ENCODE assay signal across 2 cellular contexts in the genomic region with DNA sequence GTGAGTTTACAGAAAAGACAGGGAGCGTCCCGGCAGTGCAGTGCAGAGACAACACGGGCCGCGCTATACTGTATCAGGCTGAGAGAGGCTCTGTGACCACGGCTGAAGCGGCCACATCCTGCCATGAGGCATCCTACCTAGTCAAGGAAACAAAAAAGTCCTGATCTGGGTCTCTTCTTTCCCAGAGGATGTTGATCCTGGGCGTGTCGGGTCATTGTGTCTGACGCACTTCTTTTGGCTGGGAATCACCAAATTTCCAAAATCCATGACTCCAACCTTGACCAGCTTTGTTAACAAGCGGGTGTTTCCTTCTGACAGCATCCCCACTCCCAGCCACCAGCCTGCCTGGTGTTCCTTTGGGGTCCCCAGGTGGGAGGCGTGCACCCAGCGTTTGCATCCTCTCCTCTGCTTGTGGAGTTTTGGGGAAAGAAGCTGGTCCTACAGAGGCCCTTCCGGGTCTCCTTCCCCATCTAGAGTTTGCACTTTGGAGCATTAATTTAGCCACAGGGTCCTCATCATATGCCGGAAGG.
TF ChIP-seq lines count a peak whose summit lies in the region.

No MANE protein-coding gene starts in this region.

TF ChIP-seq in A549, 52 proteins besides CTCF, POLR2A, EP300 and RAD21:
- TF ChIP-seq, protein P1, sequence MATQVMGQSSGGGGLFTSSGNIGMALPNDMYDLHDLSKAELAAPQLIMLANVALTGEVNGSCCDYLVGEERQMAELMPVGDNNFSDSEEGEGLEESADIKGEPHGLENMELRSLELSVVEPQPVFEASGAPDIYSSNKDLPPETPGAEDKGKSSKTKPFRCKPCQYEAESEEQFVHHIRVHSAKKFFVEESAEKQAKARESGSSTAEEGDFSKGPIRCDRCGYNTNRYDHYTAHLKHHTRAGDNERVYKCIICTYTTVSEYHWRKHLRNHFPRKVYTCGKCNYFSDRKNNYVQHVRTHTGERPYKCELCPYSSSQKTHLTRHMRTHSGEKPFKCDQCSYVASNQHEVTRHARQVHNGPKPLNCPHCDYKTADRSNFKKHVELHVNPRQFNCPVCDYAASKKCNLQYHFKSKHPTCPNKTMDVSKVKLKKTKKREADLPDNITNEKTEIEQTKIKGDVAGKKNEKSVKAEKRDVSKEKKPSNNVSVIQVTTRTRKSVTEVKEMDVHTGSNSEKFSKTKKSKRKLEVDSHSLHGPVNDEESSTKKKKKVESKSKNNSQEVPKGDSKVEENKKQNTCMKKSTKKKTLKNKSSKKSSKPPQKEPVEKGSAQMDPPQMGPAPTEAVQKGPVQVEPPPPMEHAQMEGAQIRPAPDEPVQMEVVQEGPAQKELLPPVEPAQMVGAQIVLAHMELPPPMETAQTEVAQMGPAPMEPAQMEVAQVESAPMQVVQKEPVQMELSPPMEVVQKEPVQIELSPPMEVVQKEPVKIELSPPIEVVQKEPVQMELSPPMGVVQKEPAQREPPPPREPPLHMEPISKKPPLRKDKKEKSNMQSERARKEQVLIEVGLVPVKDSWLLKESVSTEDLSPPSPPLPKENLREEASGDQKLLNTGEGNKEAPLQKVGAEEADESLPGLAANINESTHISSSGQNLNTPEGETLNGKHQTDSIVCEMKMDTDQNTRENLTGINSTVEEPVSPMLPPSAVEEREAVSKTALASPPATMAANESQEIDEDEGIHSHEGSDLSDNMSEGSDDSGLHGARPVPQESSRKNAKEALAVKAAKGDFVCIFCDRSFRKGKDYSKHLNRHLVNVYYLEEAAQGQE (IDR thresholded peaks at IDR 0.05), result no peak
- TF ChIP-seq JUNB (IDR thresholded peaks at IDR 0.05), result no peak
- TF ChIP-seq ZC3H11A (IDR thresholded peaks at IDR 0.05), result no peak
- no peak for TF ChIP-seq ZFP36 (IDR thresholded peaks at IDR 0.05; ENCODE audit: borderline replicate concordance, partially characterized antibody)
- no peak for TF ChIP-seq HOXB5 (CRISPR knock-in tag; IDR thresholded peaks at IDR 0.05)
- no peak for TF ChIP-seq HOXA7 (CRISPR knock-in tag; IDR thresholded peaks at IDR 0.05)
- TF ChIP-seq RNF2 (IDR thresholded peaks at IDR 0.05; ENCODE audit: borderline replicate concordance, low read depth), result no peak
- TF ChIP-seq, protein P2, sequence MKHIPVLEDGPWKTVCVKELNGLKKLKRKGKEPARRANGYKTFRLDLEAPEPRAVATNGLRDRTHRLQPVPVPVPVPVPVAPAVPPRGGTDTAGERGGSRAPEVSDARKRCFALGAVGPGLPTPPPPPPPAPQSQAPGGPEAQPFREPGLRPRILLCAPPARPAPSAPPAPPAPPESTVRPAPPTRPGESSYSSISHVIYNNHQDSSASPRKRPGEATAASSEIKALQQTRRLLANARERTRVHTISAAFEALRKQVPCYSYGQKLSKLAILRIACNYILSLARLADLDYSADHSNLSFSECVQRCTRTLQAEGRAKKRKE (CRISPR knock-in tag; IDR thresholded peaks at IDR 0.05; ENCODE audit: low read depth), result no peak
- TF ChIP-seq FOSL2 (IDR thresholded peaks at IDR 0.05), result no peak
- no peak for TF ChIP-seq FOSL2 (CRISPR knock-in tag; IDR thresholded peaks at IDR 0.05)
- TF ChIP-seq, protein P3, sequence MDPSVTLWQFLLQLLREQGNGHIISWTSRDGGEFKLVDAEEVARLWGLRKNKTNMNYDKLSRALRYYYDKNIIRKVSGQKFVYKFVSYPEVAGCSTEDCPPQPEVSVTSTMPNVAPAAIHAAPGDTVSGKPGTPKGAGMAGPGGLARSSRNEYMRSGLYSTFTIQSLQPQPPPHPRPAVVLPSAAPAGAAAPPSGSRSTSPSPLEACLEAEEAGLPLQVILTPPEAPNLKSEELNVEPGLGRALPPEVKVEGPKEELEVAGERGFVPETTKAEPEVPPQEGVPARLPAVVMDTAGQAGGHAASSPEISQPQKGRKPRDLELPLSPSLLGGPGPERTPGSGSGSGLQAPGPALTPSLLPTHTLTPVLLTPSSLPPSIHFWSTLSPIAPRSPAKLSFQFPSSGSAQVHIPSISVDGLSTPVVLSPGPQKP (IDR thresholded peaks at IDR 0.05; ENCODE audit: low read depth, low read length), result no peak
- TF ChIP-seq ZSCAN20 (CRISPR knock-in tag; IDR thresholded peaks at IDR 0.05), result no peak
- TF ChIP-seq MYC (IDR thresholded peaks at IDR 0.05; ENCODE audit: borderline replicate concordance, low read length), result no peak
- TF ChIP-seq MAZ (IDR thresholded peaks at IDR 0.05; ENCODE audit: borderline replicate concordance, low read depth, low read length), result no peak
- TF ChIP-seq, protein P4, sequence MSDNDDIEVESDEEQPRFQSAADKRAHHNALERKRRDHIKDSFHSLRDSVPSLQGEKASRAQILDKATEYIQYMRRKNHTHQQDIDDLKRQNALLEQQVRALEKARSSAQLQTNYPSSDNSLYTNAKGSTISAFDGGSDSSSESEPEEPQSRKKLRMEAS (IDR thresholded peaks at IDR 0.05), result no peak
- no peak for TF ChIP-seq KDM1A (IDR thresholded peaks at IDR 0.05; ENCODE audit: low read depth)
- TF ChIP-seq CBX8 (IDR thresholded peaks at IDR 0.05), result no peak
- TF ChIP-seq, protein P5, sequence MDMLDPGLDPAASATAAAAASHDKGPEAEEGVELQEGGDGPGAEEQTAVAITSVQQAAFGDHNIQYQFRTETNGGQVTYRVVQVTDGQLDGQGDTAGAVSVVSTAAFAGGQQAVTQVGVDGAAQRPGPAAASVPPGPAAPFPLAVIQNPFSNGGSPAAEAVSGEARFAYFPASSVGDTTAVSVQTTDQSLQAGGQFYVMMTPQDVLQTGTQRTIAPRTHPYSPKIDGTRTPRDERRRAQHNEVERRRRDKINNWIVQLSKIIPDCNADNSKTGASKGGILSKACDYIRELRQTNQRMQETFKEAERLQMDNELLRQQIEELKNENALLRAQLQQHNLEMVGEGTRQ (IDR thresholded peaks at IDR 0.05), result no peak
- TF ChIP-seq, protein P6, sequence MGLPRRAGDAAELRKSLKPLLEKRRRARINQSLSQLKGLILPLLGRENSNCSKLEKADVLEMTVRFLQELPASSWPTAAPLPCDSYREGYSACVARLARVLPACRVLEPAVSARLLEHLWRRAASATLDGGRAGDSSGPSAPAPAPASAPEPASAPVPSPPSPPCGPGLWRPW (IDR thresholded peaks at IDR 0.05), result no peak

TF ChIP-seq in WTC11, 78 proteins besides CTCF, POLR2A, EP300 and RAD21 (continued from another document):
- TF ChIP-seq, protein P7, sequence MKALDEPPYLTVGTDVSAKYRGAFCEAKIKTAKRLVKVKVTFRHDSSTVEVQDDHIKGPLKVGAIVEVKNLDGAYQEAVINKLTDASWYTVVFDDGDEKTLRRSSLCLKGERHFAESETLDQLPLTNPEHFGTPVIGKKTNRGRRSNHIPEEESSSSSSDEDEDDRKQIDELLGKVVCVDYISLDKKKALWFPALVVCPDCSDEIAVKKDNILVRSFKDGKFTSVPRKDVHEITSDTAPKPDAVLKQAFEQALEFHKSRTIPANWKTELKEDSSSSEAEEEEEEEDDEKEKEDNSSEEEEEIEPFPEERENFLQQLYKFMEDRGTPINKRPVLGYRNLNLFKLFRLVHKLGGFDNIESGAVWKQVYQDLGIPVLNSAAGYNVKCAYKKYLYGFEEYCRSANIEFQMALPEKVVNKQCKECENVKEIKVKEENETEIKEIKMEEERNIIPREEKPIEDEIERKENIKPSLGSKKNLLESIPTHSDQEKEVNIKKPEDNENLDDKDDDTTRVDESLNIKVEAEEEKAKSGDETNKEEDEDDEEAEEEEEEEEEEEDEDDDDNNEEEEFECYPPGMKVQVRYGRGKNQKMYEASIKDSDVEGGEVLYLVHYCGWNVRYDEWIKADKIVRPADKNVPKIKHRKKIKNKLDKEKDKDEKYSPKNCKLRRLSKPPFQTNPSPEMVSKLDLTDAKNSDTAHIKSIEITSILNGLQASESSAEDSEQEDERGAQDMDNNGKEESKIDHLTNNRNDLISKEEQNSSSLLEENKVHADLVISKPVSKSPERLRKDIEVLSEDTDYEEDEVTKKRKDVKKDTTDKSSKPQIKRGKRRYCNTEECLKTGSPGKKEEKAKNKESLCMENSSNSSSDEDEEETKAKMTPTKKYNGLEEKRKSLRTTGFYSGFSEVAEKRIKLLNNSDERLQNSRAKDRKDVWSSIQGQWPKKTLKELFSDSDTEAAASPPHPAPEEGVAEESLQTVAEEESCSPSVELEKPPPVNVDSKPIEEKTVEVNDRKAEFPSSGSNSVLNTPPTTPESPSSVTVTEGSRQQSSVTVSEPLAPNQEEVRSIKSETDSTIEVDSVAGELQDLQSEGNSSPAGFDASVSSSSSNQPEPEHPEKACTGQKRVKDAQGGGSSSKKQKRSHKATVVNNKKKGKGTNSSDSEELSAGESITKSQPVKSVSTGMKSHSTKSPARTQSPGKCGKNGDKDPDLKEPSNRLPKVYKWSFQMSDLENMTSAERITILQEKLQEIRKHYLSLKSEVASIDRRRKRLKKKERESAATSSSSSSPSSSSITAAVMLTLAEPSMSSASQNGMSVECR (CRISPR knock-in tag; IDR thresholded peaks at IDR 0.05; ENCODE audit: borderline replicate concordance), result no peak
- TF ChIP-seq IRF2 (CRISPR knock-in tag; IDR thresholded peaks at IDR 0.05; ENCODE audit: borderline replicate concordance, low read depth) (no peak), ZNF263 (CRISPR knock-in tag; IDR thresholded peaks at IDR 0.05; ENCODE audit: low read depth) (no peak), ATF1 (CRISPR knock-in tag; IDR thresholded peaks at IDR 0.05) (no peak), CREM (CRISPR knock-in tag; IDR thresholded peaks at IDR 0.05) (no peak), ZNF317 (CRISPR knock-in tag; IDR thresholded peaks at IDR 0.05; ENCODE audit: borderline replicate concordance, low read depth) (no peak), TP53 (CRISPR knock-in tag; IDR thresholded peaks at IDR 0.05) (no peak)
- TF ChIP-seq, protein P8, sequence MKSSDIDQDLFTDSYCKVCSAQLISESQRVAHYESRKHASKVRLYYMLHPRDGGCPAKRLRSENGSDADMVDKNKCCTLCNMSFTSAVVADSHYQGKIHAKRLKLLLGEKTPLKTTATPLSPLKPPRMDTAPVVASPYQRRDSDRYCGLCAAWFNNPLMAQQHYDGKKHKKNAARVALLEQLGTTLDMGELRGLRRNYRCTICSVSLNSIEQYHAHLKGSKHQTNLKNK (CRISPR knock-in tag; IDR thresholded peaks at IDR 0.05), result no peak
- TF ChIP-seq, protein P9, sequence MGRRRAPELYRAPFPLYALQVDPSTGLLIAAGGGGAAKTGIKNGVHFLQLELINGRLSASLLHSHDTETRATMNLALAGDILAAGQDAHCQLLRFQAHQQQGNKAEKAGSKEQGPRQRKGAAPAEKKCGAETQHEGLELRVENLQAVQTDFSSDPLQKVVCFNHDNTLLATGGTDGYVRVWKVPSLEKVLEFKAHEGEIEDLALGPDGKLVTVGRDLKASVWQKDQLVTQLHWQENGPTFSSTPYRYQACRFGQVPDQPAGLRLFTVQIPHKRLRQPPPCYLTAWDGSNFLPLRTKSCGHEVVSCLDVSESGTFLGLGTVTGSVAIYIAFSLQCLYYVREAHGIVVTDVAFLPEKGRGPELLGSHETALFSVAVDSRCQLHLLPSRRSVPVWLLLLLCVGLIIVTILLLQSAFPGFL (CRISPR knock-in tag; IDR thresholded peaks at IDR 0.05; ENCODE audit: borderline replicate concordance), result no peak
- TF ChIP-seq, protein P10, sequence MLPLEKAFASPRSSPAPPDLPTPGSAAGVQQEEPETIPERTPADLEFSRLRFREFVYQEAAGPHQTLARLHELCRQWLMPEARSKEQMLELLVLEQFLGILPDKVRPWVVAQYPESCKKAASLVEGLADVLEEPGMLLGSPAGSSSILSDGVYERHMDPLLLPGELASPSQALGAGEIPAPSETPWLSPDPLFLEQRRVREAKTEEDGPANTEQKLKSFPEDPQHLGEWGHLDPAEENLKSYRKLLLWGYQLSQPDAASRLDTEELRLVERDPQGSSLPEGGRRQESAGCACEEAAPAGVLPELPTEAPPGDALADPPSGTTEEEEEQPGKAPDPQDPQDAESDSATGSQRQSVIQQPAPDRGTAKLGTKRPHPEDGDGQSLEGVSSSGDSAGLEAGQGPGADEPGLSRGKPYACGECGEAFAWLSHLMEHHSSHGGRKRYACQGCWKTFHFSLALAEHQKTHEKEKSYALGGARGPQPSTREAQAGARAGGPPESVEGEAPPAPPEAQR (CRISPR knock-in tag; IDR thresholded peaks at IDR 0.05), result no peak
- TF ChIP-seq, protein P11, sequence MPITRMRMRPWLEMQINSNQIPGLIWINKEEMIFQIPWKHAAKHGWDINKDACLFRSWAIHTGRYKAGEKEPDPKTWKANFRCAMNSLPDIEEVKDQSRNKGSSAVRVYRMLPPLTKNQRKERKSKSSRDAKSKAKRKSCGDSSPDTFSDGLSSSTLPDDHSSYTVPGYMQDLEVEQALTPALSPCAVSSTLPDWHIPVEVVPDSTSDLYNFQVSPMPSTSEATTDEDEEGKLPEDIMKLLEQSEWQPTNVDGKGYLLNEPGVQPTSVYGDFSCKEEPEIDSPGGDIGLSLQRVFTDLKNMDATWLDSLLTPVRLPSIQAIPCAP (CRISPR knock-in tag; IDR thresholded peaks at IDR 0.05), result no peak
- TF ChIP-seq, protein P12, sequence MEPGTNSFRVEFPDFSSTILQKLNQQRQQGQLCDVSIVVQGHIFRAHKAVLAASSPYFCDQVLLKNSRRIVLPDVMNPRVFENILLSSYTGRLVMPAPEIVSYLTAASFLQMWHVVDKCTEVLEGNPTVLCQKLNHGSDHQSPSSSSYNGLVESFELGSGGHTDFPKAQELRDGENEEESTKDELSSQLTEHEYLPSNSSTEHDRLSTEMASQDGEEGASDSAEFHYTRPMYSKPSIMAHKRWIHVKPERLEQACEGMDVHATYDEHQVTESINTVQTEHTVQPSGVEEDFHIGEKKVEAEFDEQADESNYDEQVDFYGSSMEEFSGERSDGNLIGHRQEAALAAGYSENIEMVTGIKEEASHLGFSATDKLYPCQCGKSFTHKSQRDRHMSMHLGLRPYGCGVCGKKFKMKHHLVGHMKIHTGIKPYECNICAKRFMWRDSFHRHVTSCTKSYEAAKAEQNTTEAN (CRISPR knock-in tag; IDR thresholded peaks at IDR 0.05), result no peak
- TF ChIP-seq, protein P13, sequence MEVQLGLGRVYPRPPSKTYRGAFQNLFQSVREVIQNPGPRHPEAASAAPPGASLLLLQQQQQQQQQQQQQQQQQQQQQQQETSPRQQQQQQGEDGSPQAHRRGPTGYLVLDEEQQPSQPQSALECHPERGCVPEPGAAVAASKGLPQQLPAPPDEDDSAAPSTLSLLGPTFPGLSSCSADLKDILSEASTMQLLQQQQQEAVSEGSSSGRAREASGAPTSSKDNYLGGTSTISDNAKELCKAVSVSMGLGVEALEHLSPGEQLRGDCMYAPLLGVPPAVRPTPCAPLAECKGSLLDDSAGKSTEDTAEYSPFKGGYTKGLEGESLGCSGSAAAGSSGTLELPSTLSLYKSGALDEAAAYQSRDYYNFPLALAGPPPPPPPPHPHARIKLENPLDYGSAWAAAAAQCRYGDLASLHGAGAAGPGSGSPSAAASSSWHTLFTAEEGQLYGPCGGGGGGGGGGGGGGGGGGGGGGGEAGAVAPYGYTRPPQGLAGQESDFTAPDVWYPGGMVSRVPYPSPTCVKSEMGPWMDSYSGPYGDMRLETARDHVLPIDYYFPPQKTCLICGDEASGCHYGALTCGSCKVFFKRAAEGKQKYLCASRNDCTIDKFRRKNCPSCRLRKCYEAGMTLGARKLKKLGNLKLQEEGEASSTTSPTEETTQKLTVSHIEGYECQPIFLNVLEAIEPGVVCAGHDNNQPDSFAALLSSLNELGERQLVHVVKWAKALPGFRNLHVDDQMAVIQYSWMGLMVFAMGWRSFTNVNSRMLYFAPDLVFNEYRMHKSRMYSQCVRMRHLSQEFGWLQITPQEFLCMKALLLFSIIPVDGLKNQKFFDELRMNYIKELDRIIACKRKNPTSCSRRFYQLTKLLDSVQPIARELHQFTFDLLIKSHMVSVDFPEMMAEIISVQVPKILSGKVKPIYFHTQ (CRISPR knock-in tag; IDR thresholded peaks at IDR 0.05), result no peak
- TF ChIP-seq, protein P14, sequence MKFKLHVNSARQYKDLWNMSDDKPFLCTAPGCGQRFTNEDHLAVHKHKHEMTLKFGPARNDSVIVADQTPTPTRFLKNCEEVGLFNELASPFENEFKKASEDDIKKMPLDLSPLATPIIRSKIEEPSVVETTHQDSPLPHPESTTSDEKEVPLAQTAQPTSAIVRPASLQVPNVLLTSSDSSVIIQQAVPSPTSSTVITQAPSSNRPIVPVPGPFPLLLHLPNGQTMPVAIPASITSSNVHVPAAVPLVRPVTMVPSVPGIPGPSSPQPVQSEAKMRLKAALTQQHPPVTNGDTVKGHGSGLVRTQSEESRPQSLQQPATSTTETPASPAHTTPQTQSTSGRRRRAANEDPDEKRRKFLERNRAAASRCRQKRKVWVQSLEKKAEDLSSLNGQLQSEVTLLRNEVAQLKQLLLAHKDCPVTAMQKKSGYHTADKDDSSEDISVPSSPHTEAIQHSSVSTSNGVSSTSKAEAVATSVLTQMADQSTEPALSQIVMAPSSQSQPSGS (CRISPR knock-in tag; IDR thresholded peaks at IDR 0.05; ENCODE audit: borderline replicate concordance, low read depth), result no peak
